Comparison of ENCODE assay signal across 1 cellular context in genomic region chr16:807345-808251, GRCh38.
TF ChIP-seq lines count a peak whose summit lies in the region.

No MANE protein-coding gene starts in this region.

TF ChIP-seq in K562, 482 proteins besides CTCF, POLR2A, EP300 and RAD21 (continued from another document and continues in another):
- TF ChIP-seq ZBTB9 (CRISPR knock-in tag; IDR thresholded peaks at IDR 0.05) (0 out of 2 replicates have a peak, but pooled peaks have one; percentile 71), JUND (IDR thresholded peaks at IDR 0.05; ENCODE audit: borderline replicate concordance, low read depth, low read length) (peak; percentile 93), JUND (tag; IDR thresholded peaks at IDR 0.05; ENCODE audit: borderline replicate concordance, low read depth, low read length) (peak; percentile 79; the same call in 1 of the 3 replicates), SAFB2 (IDR thresholded peaks at IDR 0.05; ENCODE audit: borderline replicate concordance, low read depth, low read length, severe bottlenecking) (no peak), MEF2A (IDR thresholded peaks at IDR 0.05; ENCODE audit: control insufficient read depth, low read depth, low read length) (no peak), ARID4B (CRISPR knock-in tag; IDR thresholded peaks at IDR 0.05) (peak; percentile 50; the same call in 1 of the 2 replicates), KDM1A (IDR thresholded peaks at IDR 0.05) (no peak), KAT2B (IDR thresholded peaks at IDR 0.05; ENCODE audit: low read depth, low read length) (no peak), BRF2 (IDR thresholded peaks at IDR 0.05; ENCODE audit: borderline replicate concordance, insufficient read depth, insufficient read length) (no peak), TCF15 (CRISPR knock-in tag; IDR thresholded peaks at IDR 0.05) (no peak), MGA (IDR thresholded peaks at IDR 0.05) (peak; percentile 94), EP400 (IDR thresholded peaks at IDR 0.05) (peak; percentile 79), SMAD4 (CRISPR knock-in tag; conservative IDR thresholded peaks at IDR 0.05) (peak; percentile 70), PHF20 (IDR thresholded peaks at IDR 0.05; ENCODE audit: partially characterized antibody) (peak; percentile 90), RBBP5 (IDR thresholded peaks at IDR 0.05; ENCODE audit: borderline replicate concordance, insufficient read depth, low read length, poor library complexity, severe bottlenecking) (peak; percentile 88), TAF1 (IDR thresholded peaks at IDR 0.05; ENCODE audit: control insufficient read depth, extremely low read depth, insufficient read depth, low read length, severe bottlenecking) (peak; percentile 90), JUN (IDR thresholded peaks at IDR 0.05; ENCODE audit: borderline replicate concordance, low read depth, low read length) (peak; percentile 72), JUN (CRISPR knock-in tag; IDR thresholded peaks at IDR 0.05; ENCODE audit: borderline replicate concordance) (peak; percentile 20), SP1 (CRISPR knock-in tag; IDR thresholded peaks at IDR 0.05) (peak; percentile 81), ZHX1 (conservative IDR thresholded peaks at IDR 0.05; ENCODE audit: low read length) (0 out of 2 replicates have a peak, but pooled peaks have one; percentile 59), CREB5 (CRISPR knock-in tag; IDR thresholded peaks at IDR 0.05) (no peak), GATAD2A (IDR thresholded peaks at IDR 0.05) (no peak), REST (CRISPR knock-in tag; IDR thresholded peaks at IDR 0.05; ENCODE audit: low read depth) (peak; percentile 66)
